16 cellular contexts compared by ENCODE assay signal in the genomic region with DNA sequence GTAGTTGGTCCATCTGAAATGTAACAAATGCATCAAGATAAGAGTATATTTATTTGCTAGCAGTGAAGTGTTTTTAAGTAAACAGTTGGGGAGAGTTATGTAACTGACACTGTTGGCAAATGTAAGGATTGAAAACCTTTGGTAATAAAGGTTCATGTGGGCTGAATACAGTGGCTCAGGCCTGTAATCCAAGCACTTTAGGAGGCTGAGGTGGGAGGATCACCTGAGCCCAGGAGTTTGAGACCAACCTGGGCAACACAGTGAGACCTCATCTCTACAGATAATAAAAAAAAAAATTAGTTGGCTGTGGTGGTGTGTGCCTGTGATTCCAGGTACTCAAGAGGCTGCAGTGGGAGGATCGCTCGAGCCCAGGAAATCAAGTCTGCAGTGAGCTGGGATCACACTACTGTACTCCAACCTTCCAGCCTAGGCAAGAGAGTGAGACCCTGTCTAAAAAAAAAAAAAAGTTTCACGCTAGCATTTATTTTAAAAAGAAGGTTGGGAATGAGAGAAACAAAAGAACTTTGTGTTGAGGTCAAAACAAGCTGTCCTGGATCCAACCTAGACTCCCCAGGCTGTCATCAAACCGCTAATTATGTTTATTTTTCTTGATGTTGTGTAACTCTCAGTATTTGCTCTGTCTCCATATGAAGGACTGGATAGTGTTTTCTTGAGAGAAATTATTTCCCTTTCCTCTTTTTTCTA. TPM values are rescaled to one million over a fixed set of nuclear protein-coding genes. Genes with fewer than 3 reads are reported as not detected.
DNase-seq lines count a peak whose midpoint lies in the region; ATAC-seq and TF ChIP-seq lines count a peak whose summit lies in the region.
"Had no signal": no experiment of that assay in that cellular context is flagged by ENCODE, and none has a peak within 500 bp of the region (broad histone marks: within the 10 kb centered on the region; RNA-seq: fewer than 3 reads in every experiment).

No MANE protein-coding gene starts in this region.

- no peak overlapping the region for H3K4me3 ChIP-seq in left lung
- H3K4me3 ChIP-seq in upper lobe of right lung = no peak overlapping the region
- H3K4me3 ChIP-seq in hepatocyte = no peak overlapping the region

- peaks cover 0 to 15% of the 10 kb centered on the region in 2 donors for H3K9me3 ChIP-seq in left lung
- no peaks in the 10 kb centered on the region for H3K9me3 ChIP-seq in upper lobe of right lung
- H3K9me3 ChIP-seq in hepatocyte (ENCODE audit: low read depth) = no peaks in the 10 kb centered on the region

- intact Hi-C loops in Right ventricle myocardium superior (cut with DNase I) (no loop called here), Right ventricle myocardium inferior (cut with DNase I) (no loop called here), left lung (cut with DNase I) (no loop called here), upper lobe of right lung (cut with DNase I) (no loop called here)

- H3K4me1 ChIP-seq in left lung (no peaks in the 10 kb centered on the region), upper lobe of right lung (no peaks in the 10 kb centered on the region), hepatocyte (ENCODE audit: insufficient read depth) (peaks cover 3% of the 10 kb centered on the region)

- H4K20me1 ChIP-seq in hepatocyte (ENCODE audit: insufficient read depth, poor library complexity, severe bottlenecking) = no peaks in the 10 kb centered on the region

- H3K27ac ChIP-seq in left lung (no peak overlapping the region), upper lobe of right lung (no peak overlapping the region), hepatocyte (no peak overlapping the region)

- ATAC-seq in Right ventricle myocardium superior (ENCODE audit: poor library complexity) = peak; percentile 45
- no peak for ATAC-seq in Right ventricle myocardium inferior
- ATAC-seq in left lung = peak; percentile 76
- ATAC-seq in upper lobe of right lung = peak; percentile 39
- ATAC-seq in HG02763 (IDR thresholded peaks at IDR 0.05; ENCODE audit: unreplicated experiment) = no peak

- H3K9me2 ChIP-seq in hepatocyte (replicated peaks; ENCODE audit: insufficient read depth) = no peaks in the 10 kb centered on the region

- H3K4me2 ChIP-seq in hepatocyte = no peak overlapping the region

- 86% methylated on average over 4 of the region's 4 CpGs for WGBS in hepatocyte (ENCODE audit: low lambda C conversion rate, missing lambda C conversion rate)

- H3K27me3 ChIP-seq in left lung (no peaks in the 10 kb centered on the region), upper lobe of right lung (no peaks in the 10 kb centered on the region), hepatocyte (no peaks in the 10 kb centered on the region)

- TF ChIP-seq CTCF in left lung (IDR thresholded peaks at IDR 0.05) (no peak), upper lobe of right lung (IDR thresholded peaks at IDR 0.05) (no peak), hepatocyte (IDR thresholded peaks at IDR 0.05; ENCODE audit: poor library complexity) (no peak)

- H3K79me2 ChIP-seq in hepatocyte = no peaks in the 10 kb centered on the region

- H3K36me3 ChIP-seq in left lung = peaks cover 0 to 80% of the 10 kb centered on the region in 2 donors
- H3K36me3 ChIP-seq in upper lobe of right lung = peaks cover 74% of the 10 kb centered on the region
- no peaks in the 10 kb centered on the region for H3K36me3 ChIP-seq in hepatocyte (replicated peaks; ENCODE audit: insufficient read depth, low read depth)

- DNase-seq in Right ventricle myocardium superior (no peak), Right ventricle myocardium inferior (ENCODE audit: missing footprints) (no peak), brain pericyte (ENCODE audit: low read depth, low spot score) (peak; percentile 3), left lung (no peak), upper lobe of right lung (no peak), RPMI8226 (no peak), hepatocyte (ENCODE audit: low spot score) (no peak)
- DNase-seq: 8988T; COR-L47; DMS153; H9; NCI-H1436 treated with DMSO at 0.1 percent for 48 hours; NCI-H2227 treated with DMSO at 0.1 percent for 48 hours; NCI-H524 treated with DMSO at 0.1 percent for 48 hours; NK-92 treated with Interleukin-12 subunit alpha and Interleukin-12 subunit beta, amount 100 ng/mL, for 24 hours had no signal

- H2AFZ ChIP-seq in hepatocyte = no peak overlapping the region

RNA-seq across cellular contexts. Expression of a gene that starts 20.7 kb away (rescaled TPM):
- total RNA-seq in Right ventricle myocardium superior = 13.4 TPM
- 13.1 TPM for total RNA-seq in Right ventricle myocardium inferior
- 10 to 100 TPM; 11.4 to 14.0 TPM for total RNA-seq in left lung
- total RNA-seq in upper lobe of right lung = 18.1 TPM
- 14.5 and 17.1 TPM in 2 replicates for total RNA-seq in hepatocyte
- polyA plus RNA-seq in hepatocyte = 7.0 and 8.9 TPM in 2 replicates

RNA-seq across cellular contexts. Expression of a gene that starts 20.9 kb away (rescaled TPM):
- 19.3 TPM for total RNA-seq in Right ventricle myocardium superior
- total RNA-seq in Right ventricle myocardium inferior = 22.1 TPM
- total RNA-seq in left lung = 10 to 100 TPM in 1 of 2 donors, 1 to 10 TPM in 1; 8.6 to 12.8 TPM
- total RNA-seq in upper lobe of right lung = 18.0 TPM
- 20.1 and 20.4 TPM in 2 replicates for total RNA-seq in hepatocyte
- 12.7 and 13.7 TPM in 2 replicates for polyA plus RNA-seq in hepatocyte

RNA-seq across cellular contexts. Expression of a gene that starts 31.0 kb away (rescaled TPM):
- 17.6 TPM for total RNA-seq in Right ventricle myocardium superior
- total RNA-seq in Right ventricle myocardium inferior = 20.0 TPM
- 10 to 100 TPM; 42.9 to 55.5 TPM for total RNA-seq in left lung
- 57.7 TPM for total RNA-seq in upper lobe of right lung
- total RNA-seq in hepatocyte = 17.7 and 20.4 TPM in 2 replicates
- 14.4 and 17.9 TPM in 2 replicates for polyA plus RNA-seq in hepatocyte

Comparison
In these comparisons a context has a peak if more than half of its experiments do, and no peak if none do; other contexts are left out.
1. ATAC-seq: peak in Right ventricle myocardium superior (single experiment), left lung (single experiment) and upper lobe of right lung (single experiment); none in Right ventricle myocardium inferior (single experiment) and HG02763 (single experiment).